8 cellular contexts compared by ENCODE assay signal in genomic region chr2:85538507-85539360, GRCh38. TPM values are rescaled to one million over a fixed set of nuclear protein-coding genes. Genes with fewer than 3 reads are reported as not detected.
A peak's percentile ranks its signal among the peaks of the same experiment; 100 is the strongest.
DNase-seq lines count a peak whose midpoint lies in the region; ATAC-seq, FAIRE-seq and TF ChIP-seq lines count a peak whose summit lies in the region.

MAT2A (plus strand) TSS chr2:85539168; CDS start chr2:85539288, 120 bp downstream.

- POLR2A ChIA-PET in T-cell (lab: Charles Lee): interaction anchor here (0.5 to 1.3 kb wide), 13 partner anchors 19 to 599 kb away, joined by 3 to 11 read pairs (median 3); partner anchors contain the start of genes GGCX (in 1 of the 2) and TGOLN2 (in 1 of the 2)

- H3K4me1 ChIP-seq in adrenal gland (replicated peaks in 1 of 2) (peaks cover 20 to 56% of the 10 kb centered on the region in 2 donors), heart right ventricle (peaks cover 16 to 59% (median 50%) of the 10 kb centered on the region in 9 donors), prostate gland (replicated peaks) (peaks cover 8% of the 10 kb centered on the region), urinary bladder (ENCODE audit: insufficient read depth) (no peaks in the 10 kb centered on the region)

- CTCF ChIA-PET in T-cell (lab: Charles Lee): interaction anchor here (0.6 to 8.7 kb wide), 7 partner anchors 12 to 202 kb away, joined by 3 to 63 read pairs (median 4); partner anchors contain the start of genes GGCX (in 1 of the 2) and SH2D6 (in 1 of the 2)

- peak within 1 kb of the TSS; percentile 92 to 96 (median 94) for H3K4me3 Mint-ChIP-seq in T-cell

- FAIRE-seq in GM12892 (lab: Jason Lieb, UNC): peak; percentile 83

- H3K27ac ChIP-seq in adrenal gland: peak within 1 kb of the TSS; percentile 94 to 100 (median 99)
- peak within 1 kb of the TSS; percentile 97 to 100 (median 100) for H3K27ac ChIP-seq in heart right ventricle
- H3K27ac ChIP-seq in prostate gland: peak within 1 kb of the TSS; percentile 98
- peak within 1 kb of the TSS; percentile 96 for H3K27ac ChIP-seq in urinary bladder (ENCODE audit: low read depth)

- H3K36me3 Mint-ChIP-seq in T-cell: peaks cover 24% of the 10 kb centered on the region

- peaks cover 45 to 49% (median 45%) of the 10 kb centered on the region in 3 donors for H3K4me1 Mint-ChIP-seq in T-cell

- H3K9me3 ChIP-seq in adrenal gland (replicated peaks in 1 of 3) (no peaks in the 10 kb centered on the region), heart right ventricle (no peaks in the 10 kb centered on the region), prostate gland (no peaks in the 10 kb centered on the region)

- intact Hi-C loops in adrenal gland (cut with DNase I) (loop anchor here (5.0 kb wide), 1 partner anchor 101 kb away; no protein-coding TSS in a partner anchor), heart right ventricle (cut with DNase I) (loop anchor here in 8 of 10 donors (1.0 to 5.0 kb wide), 8 partner anchors 36 to 181 kb away; no protein-coding TSS in a partner anchor), prostate gland (cut with DNase I) (loop anchor here (1.0 kb wide), 1 partner anchor 101 kb away; no protein-coding TSS in a partner anchor)

- peak within 1 kb of the TSS; percentile 93 to 95 for H3K27ac Mint-ChIP-seq in T-cell

- no peaks in the 10 kb centered on the region for H3K27me3 Mint-ChIP-seq in T-cell

- TF ChIP-seq POLR2A in GM12892 (IDR thresholded peaks at IDR 0.05; ENCODE audit: low read depth, low read length) (peak; percentile 99), adrenal gland (IDR thresholded peaks at IDR 0.05) (peak; percentile 99 to 100), prostate gland (IDR thresholded peaks at IDR 0.05) (peak; percentile 99)

- H3K4me3 ChIP-seq in adrenal gland (peak within 1 kb of the TSS; percentile 47 to 98 (median 72)), heart right ventricle (peak within 1 kb of the TSS; percentile 59 to 97 (median 94)), prostate gland (peak within 1 kb of the TSS; percentile 88 to 90), urinary bladder (ENCODE audit: low read depth, low read length) (peak within 1 kb of the TSS; percentile 70)

- 0% methylated on average over 20 to 92 of the region's 92 CpGs for WGBS in adrenal gland, 4 donors
- 0 to 1% methylated on average over 92 of the region's 92 CpGs for WGBS in heart right ventricle, 2 donors
- under 1% methylated on average over 74 of the region's 92 CpGs for WGBS in prostate gland
- under 1% methylated on average over 92 of the region's 92 CpGs for WGBS in urinary bladder

- H3K27me3 ChIP-seq in adrenal gland: no peaks in the 10 kb centered on the region
- no peaks in the 10 kb centered on the region for H3K27me3 ChIP-seq in heart right ventricle
- H3K27me3 ChIP-seq in prostate gland (replicated peaks; ENCODE audit: insufficient read depth): no peaks in the 10 kb centered on the region

- peak; percentile 77 for DNase-seq in GM12892 (ENCODE audit: insufficient read length)
- DNase-seq in NCI-H1436 treated with DMSO at 0.1 percent for 48 hours (lab: John Stamatoyannopoulos, UW): peak; percentile 53
- peak; percentile 50 to 89 (median 73) for DNase-seq in T-cell
- DNase-seq in adrenal gland: peak; percentile 92 to 97 (median 93)
- DNase-seq in heart right ventricle: peak; percentile 95 to 96
- DNase-seq in prostate gland (ENCODE audit: low spot score): peak; percentile 88

- no peaks in the 10 kb centered on the region for H3K9me3 Mint-ChIP-seq in T-cell

- H3K36me3 ChIP-seq in adrenal gland (replicated peaks in 1 of 2): peaks cover 0 to 32% of the 10 kb centered on the region in 2 donors
- peaks cover 0 to 34% (median 22%) of the 10 kb centered on the region in 9 donors for H3K36me3 ChIP-seq in heart right ventricle
- peaks cover 0 to 11% of the 10 kb centered on the region in 2 donors for H3K36me3 ChIP-seq in prostate gland
- no peaks in the 10 kb centered on the region for H3K36me3 ChIP-seq in urinary bladder (ENCODE audit: insufficient read depth)

- ATAC-seq in HG02852 (IDR thresholded peaks at IDR 0.05; ENCODE audit: unreplicated experiment): peak; percentile 72
- peak; percentile 78 to 84 (median 80) for ATAC-seq in T-cell (replicated peaks in 1 of 4)
- peak; percentile 88 to 94 (median 94) for ATAC-seq in heart right ventricle

- TF ChIP-seq CTCF in adrenal gland (IDR thresholded peaks at IDR 0.05): peak; percentile 50 to 87 (median 78)
- TF ChIP-seq CTCF in heart right ventricle (IDR thresholded peaks at IDR 0.05): peak; percentile 63 to 86 (median 80)
- TF ChIP-seq CTCF in prostate gland (IDR thresholded peaks at IDR 0.05): peak; percentile 27 to 81 (median 59)

RNA-seq across cellular contexts. Expression of gene MAT2A, which starts in this region (rescaled TPM):
- 211 TPM for polyA plus RNA-seq in GM12892 (2012; ENCODE audit: missing spikeins)
- 100 to 1,000 TPM; 110 to 184 (median 165) TPM for total RNA-seq in T-cell
- total RNA-seq in adrenal gland: 100 to 1,000 TPM in 6 of 8 donors, 10 to 100 TPM in 2; 87.3 to 429 (median 180) TPM
- polyA plus RNA-seq in adrenal gland: 100 to 1,000 TPM in 1 of 3 donors, 10 to 100 TPM in 2; 41.1 to 237 (median 75.9) TPM
- 100 to 1,000 TPM in 8 of 10 donors, 10 to 100 TPM in 2; 94.5 to 460 (median 129) TPM for total RNA-seq in heart right ventricle
- polyA plus RNA-seq in heart right ventricle: 10 to 100 TPM; 81.7 to 93.4 TPM
- total RNA-seq in prostate gland: 100 to 1,000 TPM; 103 to 134 TPM
- total RNA-seq in urinary bladder: 94.8 TPM
- polyA plus RNA-seq in urinary bladder: 242 TPM

Comparison
In these comparisons a context has a peak if more than half of its experiments do, and no peak if none do; other contexts are left out.
1. Peak in every context shown above with its lines: DNase-seq, ATAC-seq, H3K4me3 ChIP-seq and H3K27ac ChIP-seq.